10 cellular contexts compared by ENCODE assay signal in genomic region chr22:50299724-50300619, GRCh38. TPM values are rescaled to one million over a fixed set of nuclear protein-coding genes. Genes with fewer than 3 reads are reported as not detected.
A peak's percentile ranks its signal among the peaks of the same experiment; 100 is the strongest.
DNase-seq lines count a peak whose midpoint lies in the region; ATAC-seq and TF ChIP-seq lines count a peak whose summit lies in the region.
"Had no signal": no experiment of that assay in that cellular context is flagged by ENCODE, and none has a peak within 500 bp of the region (broad histone marks: within the 10 kb centered on the region; RNA-seq: fewer than 3 reads in every experiment).

No MANE protein-coding gene starts in this region.

- H3K27me3 Mint-ChIP-seq in MCF 10A (ENCODE audit: insufficient read depth, unreplicated experiment), result no peaks in the 10 kb centered on the region
- H3K27me3 Mint-ChIP-seq in activated T-helper 17 cell treated with anti-CD3 and anti-CD28 coated beads, Interleukin-2, amount 50 U/mL, for 72 hours, result peaks cover 5% of the 10 kb centered on the region

- TF ChIP-seq CTCF in breast epithelium (IDR thresholded peaks at IDR 0.05), result no peak
- TF ChIP-seq CTCF in MCF 10A (IDR thresholded peaks at IDR 0.05; ENCODE audit: unreplicated experiment), result no peak
- TF ChIP-seq CTCF in epithelial cell of proximal tubule (conservative IDR thresholded peaks at IDR 0.05; ENCODE audit: low read depth, low read length), result no peak

- intact Hi-C loops in breast epithelium (cut with DNase I; ENCODE audit: low total_unique reads), result no loop called here
- intact Hi-C loops in MCF 10A (cut with micrococcal nuclease), result no loop called here
- intact Hi-C loops in posterior vena cava (cut with DNase I), result no loop called here

- POLR2A ChIA-PET in MCF 10A (lab: Yijun Ruan, JAX), result interaction anchor here (0.9 kb wide), 1 partner anchor 55 kb away, joined by 3 read pairs; no protein-coding TSS in a partner anchor

- H3K27me3 ChIP-seq in breast epithelium, result no peaks in the 10 kb centered on the region

- peaks cover 47% of the 10 kb centered on the region for H3K36me3 Mint-ChIP-seq in MCF 10A (ENCODE audit: insufficient read depth, unreplicated experiment)
- no peaks in the 10 kb centered on the region for H3K36me3 Mint-ChIP-seq in activated T-helper 17 cell treated with anti-CD3 and anti-CD28 coated beads, Interleukin-2, amount 50 U/mL, for 72 hours (ENCODE audit: low read depth)

- WGBS in mesodermal cell (ENCODE audit: insufficient coverage in 2 of 2), 2 experiments, result 10 to 14% methylated on average over 67 to 96 of the region's 99 CpGs
- 35% methylated on average over 99 of the region's 99 CpGs for WGBS in urinary bladder

- H3K27ac Mint-ChIP-seq in MCF 10A (ENCODE audit: low read depth, unreplicated experiment), result no peak overlapping the region
- H3K27ac Mint-ChIP-seq in activated T-helper 17 cell treated with anti-CD3 and anti-CD28 coated beads, Interleukin-2, amount 50 U/mL, for 72 hours, result no peak overlapping the region
- H3K27ac Mint-ChIP-seq: activated CD8-positive, alpha-beta T cell treated with anti-CD3 and anti-CD28 coated beads, Interleukin-2, amount 10 ng/mL, durations not matched to agents 7 days and 5 days had no signal

- no TSS peak for BruUV-seq in MCF 10A (replicated peaks; lab: Mats Ljungman, UMichigan)

- H3K9me3 Mint-ChIP-seq in MCF 10A (ENCODE audit: unreplicated experiment), result no peaks in the 10 kb centered on the region
- H3K9me3 Mint-ChIP-seq in activated T-helper 17 cell treated with anti-CD3 and anti-CD28 coated beads, Interleukin-2, amount 50 U/mL, for 72 hours, result no peaks in the 10 kb centered on the region

- H3K36me3 ChIP-seq in breast epithelium (no peaks in the 10 kb centered on the region), mesodermal cell (ENCODE audit: control insufficient read depth, insufficient read depth, low read length) (peaks cover 32% of the 10 kb centered on the region), urinary bladder (ENCODE audit: insufficient read depth) (no peaks in the 10 kb centered on the region)

- peaks cover 34% of the 10 kb centered on the region for H3K4me1 Mint-ChIP-seq in MCF 10A (ENCODE audit: insufficient read depth, unreplicated experiment)
- H3K4me1 Mint-ChIP-seq in activated T-helper 17 cell treated with anti-CD3 and anti-CD28 coated beads, Interleukin-2, amount 50 U/mL, for 72 hours, result no peaks in the 10 kb centered on the region

- no peak for DNase-seq in breast epithelium (ENCODE audit: low spot score in 2 of 2)
- DNase-seq in MCF 10A (ENCODE audit: unreplicated experiment), result no peak
- no peak for DNase-seq in epithelial cell of proximal tubule (ENCODE audit: low read depth)
- no peak for DNase-seq in posterior vena cava (ENCODE audit: low spot score)
- DNase-seq: activated CD8-positive, alpha-beta T cell treated with anti-CD3 and anti-CD28 coated beads, Interleukin-2, amount 10 ng/mL, durations not matched to agents 7 days and 5 days; KBM-7 had no signal

- peaks cover 69 to 70% of the 10 kb centered on the region in 2 donors for H3K4me1 ChIP-seq in breast epithelium
- peaks cover 36% of the 10 kb centered on the region for H3K4me1 ChIP-seq in mesodermal cell (ENCODE audit: control insufficient read depth, insufficient read depth, low read length, poor library complexity, severe bottlenecking)
- H3K4me1 ChIP-seq in urinary bladder (ENCODE audit: insufficient read depth), result peaks cover 2% of the 10 kb centered on the region

- H3K4me3 Mint-ChIP-seq in MCF 10A (ENCODE audit: unreplicated experiment), result no peak overlapping the region
- no peak overlapping the region for H3K4me3 Mint-ChIP-seq in activated T-helper 17 cell treated with anti-CD3 and anti-CD28 coated beads, Interleukin-2, amount 50 U/mL, for 72 hours
- H3K4me3 Mint-ChIP-seq: activated CD8-positive, alpha-beta T cell treated with anti-CD3 and anti-CD28 coated beads, Interleukin-2, amount 10 ng/mL, durations not matched to agents 7 days and 5 days had no signal

- peak overlapping the region; percentile 94 to 98 for H3K27ac ChIP-seq in breast epithelium
- H3K27ac ChIP-seq in mesodermal cell (ENCODE audit: low read depth, low read length, severe bottlenecking), result no peak overlapping the region
- H3K27ac ChIP-seq in urinary bladder (ENCODE audit: low read depth), result no peak overlapping the region

- no peak for ATAC-seq in GM18909 (IDR thresholded peaks at IDR 0.05; ENCODE audit: poor library complexity, unreplicated experiment)
- no peak for ATAC-seq in activated T-helper 17 cell treated with anti-CD3 and anti-CD28 coated beads, Interleukin-2, amount 50 U/mL, for 72 hours (replicated peaks)
- ATAC-seq: activated CD8-positive, alpha-beta T cell treated with anti-CD3 and anti-CD28 coated beads, Interleukin-2, amount 10 ng/mL, durations not matched to agents 7 days and 5 days had no signal

- TF ChIP-seq POLR2A in breast epithelium (IDR thresholded peaks at IDR 0.05), result no peak

- H3K9me3 ChIP-seq in breast epithelium, result no peaks in the 10 kb centered on the region
- no peaks in the 10 kb centered on the region for H3K9me3 ChIP-seq in mesodermal cell (ENCODE audit: control insufficient read depth, low read length)

- peak overlapping the region; percentile 32 to 73 (median 41) for H3K4me3 ChIP-seq in breast epithelium
- H3K4me3 ChIP-seq in epithelial cell of proximal tubule (ENCODE audit: low read depth, low read length), result peak overlapping the region; percentile 42
- peak overlapping the region; percentile 24 for H3K4me3 ChIP-seq in mesodermal cell (ENCODE audit: extremely low read depth, insufficient read depth, low read length, poor library complexity, severe bottlenecking)
- peak overlapping the region; percentile 42 for H3K4me3 ChIP-seq in urinary bladder (ENCODE audit: low read depth, low read length)

- CTCF ChIA-PET in MCF 10A (lab: Yijun Ruan, JAX), result interaction anchor here (0.7 to 0.9 kb wide), 3 partner anchors 63 to 151 kb away, joined by 3 to 4 read pairs (median 4); no protein-coding TSS in a partner anchor

RNA-seq across cellular contexts. Expression of gene PLXNB2, which starts 7.5 kb away (rescaled TPM):
- total RNA-seq in breast epithelium, result 100 to 1,000 TPM in 2 of 3 donors, 10 to 100 TPM in 1; 79.0 to 137 (median 122) TPM
- total RNA-seq in MCF 10A (2022), result 199 and 200 TPM in 2 replicates
- total RNA-seq in epithelial cell of proximal tubule, result 113 and 177 TPM in 2 replicates
- 108 TPM for polyA plus RNA-seq in mesodermal cell (2013, experiment 1 of 2)
- 92.5 TPM for polyA plus RNA-seq in mesodermal cell (2013, experiment 2 of 2)
- total RNA-seq in urinary bladder, result 61.7 TPM
- 106 TPM for polyA plus RNA-seq in urinary bladder
- 100 to 1,000 TPM; 108 to 125 TPM for total RNA-seq in posterior vena cava
- 10 to 100 TPM; 29.1 to 30.4 TPM for total RNA-seq in activated T-helper 17 cell treated with anti-CD3 and anti-CD28 coated beads, Interleukin-2, amount 50 U/mL, for 72 hours

RNA-seq across cellular contexts. Expression of gene DENND6B, which starts 26.8 kb away (rescaled TPM):
- total RNA-seq in breast epithelium (1 to 10 TPM; 1.8 to 6.9 (median 5.4) TPM), MCF 10A (2022) (4.0 and 5.5 TPM in 2 replicates), epithelial cell of proximal tubule (1.2 and 4.4 TPM in 2 replicates), urinary bladder (4.1 TPM), posterior vena cava (1 to 10 TPM; 2.1 to 2.5 TPM)
- polyA plus RNA-seq in mesodermal cell (2013, experiment 1 of 2), result 5.2 TPM
- polyA plus RNA-seq in mesodermal cell (2013, experiment 2 of 2), result 3.4 TPM
- 4.6 TPM for polyA plus RNA-seq in urinary bladder
- total RNA-seq in activated T-helper 17 cell treated with anti-CD3 and anti-CD28 coated beads, Interleukin-2, amount 50 U/mL, for 72 hours, result 1 to 10 TPM; 3.2 to 6.5 TPM

RNA-seq across cellular contexts. Expression of gene MAPK11, which starts 29.8 kb away (rescaled TPM):
- total RNA-seq in breast epithelium (10 to 100 TPM in 2 of 3 donors, 1 to 10 TPM in 1; 5.7 to 16.5 (median 13.4) TPM), MCF 10A (2022) (10.4 and 11.9 TPM in 2 replicates), epithelial cell of proximal tubule (5.4 and 8.4 TPM in 2 replicates), urinary bladder (4.1 TPM), posterior vena cava (10 to 100 TPM; 11.5 to 11.6 TPM)
- polyA plus RNA-seq in mesodermal cell (2013, experiment 1 of 2), result 13.3 TPM
- 7.2 TPM for polyA plus RNA-seq in mesodermal cell (2013, experiment 2 of 2)
- polyA plus RNA-seq in urinary bladder, result 13.6 TPM
- total RNA-seq in activated T-helper 17 cell treated with anti-CD3 and anti-CD28 coated beads, Interleukin-2, amount 50 U/mL, for 72 hours, result 10 to 100 TPM; 20.9 to 21.7 TPM

RNA-seq across cellular contexts. Expression of gene MAPK12, which starts 38.5 kb away (rescaled TPM):
- total RNA-seq in breast epithelium (1 to 10 TPM; 3.8 to 9.8 (median 5.3) TPM), MCF 10A (2022) (24.9 and 25.0 TPM in 2 replicates), epithelial cell of proximal tubule (33.9 and 56.0 TPM in 2 replicates), urinary bladder (9.3 TPM), posterior vena cava (10 to 100 TPM; 10.4 to 13.2 TPM)
- polyA plus RNA-seq in mesodermal cell (2013, experiment 1 of 2), result 26.1 TPM
- 25.9 TPM for polyA plus RNA-seq in mesodermal cell (2013, experiment 2 of 2)
- 21.3 TPM for polyA plus RNA-seq in urinary bladder
- total RNA-seq in activated T-helper 17 cell treated with anti-CD3 and anti-CD28 coated beads, Interleukin-2, amount 50 U/mL, for 72 hours, result 10 to 100 TPM in 1 of 2 donors, 1 to 10 TPM in 1; 5.0 to 14.8 TPM

RNA-seq across cellular contexts. Expression of gene PPP6R2, which starts 43.2 kb away (rescaled TPM):
- total RNA-seq in breast epithelium (10 to 100 TPM; 48.3 to 54.1 (median 49.5) TPM), MCF 10A (2022) (28.4 and 30.1 TPM in 2 replicates), epithelial cell of proximal tubule (35.7 and 49.3 TPM in 2 replicates), urinary bladder (31.1 TPM), posterior vena cava (10 to 100 TPM; 35.3 to 36.0 TPM)
- polyA plus RNA-seq in mesodermal cell (2013, experiment 1 of 2), result 37.9 TPM
- 29.3 TPM for polyA plus RNA-seq in mesodermal cell (2013, experiment 2 of 2)
- 46.0 TPM for polyA plus RNA-seq in urinary bladder
- total RNA-seq in activated T-helper 17 cell treated with anti-CD3 and anti-CD28 coated beads, Interleukin-2, amount 50 U/mL, for 72 hours, result 10 to 100 TPM; 45.6 to 46.6 TPM

Comparison
In these comparisons a context has a peak if more than half of its experiments do, and no peak if none do; other contexts are left out.
1. H3K27ac ChIP-seq: peak in breast epithelium (2 of 2); none in mesodermal cell (single experiment) and urinary bladder (single experiment).
2. Peak in every context shown above with its lines, with median percentiles within 50 percentile points of each other: H3K4me3 ChIP-seq.